18 cellular contexts compared by ENCODE assay signal in genomic region chr4:152665691-152666410, GRCh38. TPM values are rescaled to one million over a fixed set of nuclear protein-coding genes. Genes with fewer than 3 reads are reported as not detected.
DNase-seq lines count a peak whose midpoint lies in the region; ATAC-seq, FAIRE-seq and TF ChIP-seq lines count a peak whose summit lies in the region.
"Had no signal": no experiment of that assay in that cellular context is flagged by ENCODE, and none has a peak within 500 bp of the region (broad histone marks: within the 10 kb centered on the region; RNA-seq: fewer than 3 reads in every experiment).

No MANE protein-coding gene starts in this region.

- H3K27me3 ChIP-seq in Peyer's patch (no peaks in the 10 kb centered on the region), adrenal gland (no peaks in the 10 kb centered on the region)
- H3K27me3 ChIP-seq: brain microvascular endothelial cell, neural progenitor cell had no signal

- TF ChIP-seq POLR2A in Peyer's patch (IDR thresholded peaks at IDR 0.05) (no peak), adrenal gland (IDR thresholded peaks at IDR 0.05) (no peak)

- WGBS in adrenal gland, 4 donors: 83 to 90% (median 86%) methylated on average over 6 to 7 of the region's 7 CpGs

- H3K27ac ChIP-seq in Peyer's patch: peak overlapping the region in 2 of 4 donors; percentile 68 to 80
- H3K27ac ChIP-seq in adrenal gland: no peak overlapping the region
- H3K27ac ChIP-seq: brain microvascular endothelial cell, coronary artery, neural progenitor cell had no signal

- peak; percentile 36 for ATAC-seq in HG03045 (IDR thresholded peaks at IDR 0.05; ENCODE audit: unreplicated experiment)
- peak; percentile 73 for ATAC-seq in stimulated activated memory B cell treated with anti-CD40 and anti-IgM and Interleukin-4, amounts not matched to agents 10 μg/mL and 1 μg/mL and 100 μg/mL, for 72 hours
- ATAC-seq: left cardiac atrium had no signal

- intact Hi-C loops in adrenal gland (cut with DNase I): no loop called here

- TF ChIP-seq CTCF in Peyer's patch (IDR thresholded peaks at IDR 0.05) (no peak), adrenal gland (IDR thresholded peaks at IDR 0.05) (no peak), foreskin fibroblast (IDR thresholded peaks at IDR 0.05; ENCODE audit: low read depth, low read length) (no peak)

- peak; percentile 96 for FAIRE-seq in GM19239 (lab: Jason Lieb, UNC)

- H3K36me3 ChIP-seq in Peyer's patch (no peaks in the 10 kb centered on the region), adrenal gland (replicated peaks in 1 of 2) (no peaks in the 10 kb centered on the region)
- H3K36me3 ChIP-seq: brain microvascular endothelial cell, neural progenitor cell had no signal

- no peaks in the 10 kb centered on the region for H3K27me3 Mint-ChIP-seq in stimulated activated memory B cell treated with anti-CD40 and anti-IgM and Interleukin-4, amounts not matched to agents 10 μg/mL and 1 μg/mL and 100 μg/mL, for 72 hours
- H3K27me3 Mint-ChIP-seq: activated naive CD8-positive, alpha-beta T cell treated with anti-CD3 and anti-CD28 coated beads, Interleukin-2, amount 10 ng/mL, durations not matched to agents 7 days and 5 days had no signal

- no peak overlapping the region for H3K4me3 ChIP-seq in Peyer's patch
- no peak overlapping the region for H3K4me3 ChIP-seq in adrenal gland
- no peak overlapping the region for H3K4me3 ChIP-seq in foreskin fibroblast (ENCODE audit: low read depth in 1 of 2, low read length in 2 of 2)
- H3K4me3 ChIP-seq: coronary artery, neural progenitor cell had no signal

- H3K4me1 ChIP-seq in Peyer's patch: peaks cover 0 to 7% (median 1%) of the 10 kb centered on the region in 4 donors
- no peaks in the 10 kb centered on the region for H3K4me1 ChIP-seq in adrenal gland (replicated peaks in 1 of 2)
- H3K4me1 ChIP-seq: neural progenitor cell had no signal

- no peak for DNase-seq in GM19239 (ENCODE audit: insufficient read length, low spot score)
- peak in 2 of 3 donors; percentile 77 to 80 for DNase-seq in Peyer's patch
- no peak for DNase-seq in adrenal gland
- no peak for DNase-seq in foreskin fibroblast
- DNase-seq in hepatic stellate cell (ENCODE audit: low spot score): no peak
- no peak for DNase-seq in SKM-1 treated with dmso at 0.1 percent for 144 hours (lab: John Stamatoyannopoulos, UW; ENCODE audit: unreplicated experiment)
- DNase-seq: activated naive CD8-positive, alpha-beta T cell treated with anti-CD3 and anti-CD28 coated beads, Interleukin-2, amount 10 ng/mL, durations not matched to agents 7 days and 5 days; brain microvascular endothelial cell; left cardiac atrium; midbrain; NCI-H187 treated with DMSO at 0.1 percent for 48 hours; NCI-H446 treated with DMSO at 0.1 percent for 48 hours; SIG-M5 had no signal

- H3K9me3 Mint-ChIP-seq in stimulated activated memory B cell treated with anti-CD40 and anti-IgM and Interleukin-4, amounts not matched to agents 10 μg/mL and 1 μg/mL and 100 μg/mL, for 72 hours: peaks cover under 1% of the 10 kb centered on the region
- H3K9me3 Mint-ChIP-seq: activated naive CD8-positive, alpha-beta T cell treated with anti-CD3 and anti-CD28 coated beads, Interleukin-2, amount 10 ng/mL, durations not matched to agents 7 days and 5 days; neural progenitor cell; T-helper 2 cell treated with Interferon-gamma antibody and Interleukin-4, amounts not matched to agents 5 μg/mL and 100 μg/mL, for 36 hours had no signal

- peak overlapping the region; percentile 81 for H3K27ac Mint-ChIP-seq in stimulated activated memory B cell treated with anti-CD40 and anti-IgM and Interleukin-4, amounts not matched to agents 10 μg/mL and 1 μg/mL and 100 μg/mL, for 72 hours
- H3K27ac Mint-ChIP-seq: activated naive CD8-positive, alpha-beta T cell treated with anti-CD3 and anti-CD28 coated beads, Interleukin-2, amount 10 ng/mL, durations not matched to agents 7 days and 5 days; neural progenitor cell; T-helper 2 cell treated with Interferon-gamma antibody and Interleukin-4, amounts not matched to agents 5 μg/mL and 100 μg/mL, for 36 hours had no signal

- H3K4me1 Mint-ChIP-seq in stimulated activated memory B cell treated with anti-CD40 and anti-IgM and Interleukin-4, amounts not matched to agents 10 μg/mL and 1 μg/mL and 100 μg/mL, for 72 hours: peaks cover 81% of the 10 kb centered on the region
- H3K4me1 Mint-ChIP-seq: neural progenitor cell had no signal

- peaks cover 8% of the 10 kb centered on the region for H3K36me3 Mint-ChIP-seq in stimulated activated memory B cell treated with anti-CD40 and anti-IgM and Interleukin-4, amounts not matched to agents 10 μg/mL and 1 μg/mL and 100 μg/mL, for 72 hours
- H3K36me3 Mint-ChIP-seq: neural progenitor cell had no signal

- H3K9me3 ChIP-seq in Peyer's patch (no peaks in the 10 kb centered on the region), adrenal gland (replicated peaks in 1 of 3) (no peaks in the 10 kb centered on the region)

- peak overlapping the region; percentile 40 for H3K4me3 Mint-ChIP-seq in stimulated activated memory B cell treated with anti-CD40 and anti-IgM and Interleukin-4, amounts not matched to agents 10 μg/mL and 1 μg/mL and 100 μg/mL, for 72 hours
- H3K4me3 Mint-ChIP-seq: activated naive CD8-positive, alpha-beta T cell treated with anti-CD3 and anti-CD28 coated beads, Interleukin-2, amount 10 ng/mL, durations not matched to agents 7 days and 5 days; neural progenitor cell; T-helper 2 cell treated with Interferon-gamma antibody and Interleukin-4, amounts not matched to agents 5 μg/mL and 100 μg/mL, for 36 hours had no signal

RNA-seq across cellular contexts. Expression of gene TMEM154, which starts 13.9 kb away (rescaled TPM):
- total RNA-seq in Peyer's patch (10 to 100 TPM in 1 of 4 donors, 1 to 10 TPM in 2, under 1 TPM in 1; 0.38 to 56.9 (median 2.5) TPM), adrenal gland (1 to 10 TPM in 1 of 8 donors, under 1 TPM in 6, not detected in 1; 0.11 to 3.6 (median 0.83) TPM)
- polyA plus RNA-seq in adrenal gland: under 1 TPM; 0.10 to 0.22 (median 0.16) TPM

Comparison
In these comparisons a context has a peak if more than half of its experiments do, and no peak if none do; other contexts are left out.
1. DNase-seq: peak in Peyer's patch (2 of 3); none in GM19239 (single experiment), adrenal gland (0 of 7), foreskin fibroblast (0 of 2), hepatic stellate cell (single experiment) and SKM-1 treated with dmso at 0.1 percent for 144 hours (single experiment).